ENCODE assay signal across 1 cellular context in the genomic region with DNA sequence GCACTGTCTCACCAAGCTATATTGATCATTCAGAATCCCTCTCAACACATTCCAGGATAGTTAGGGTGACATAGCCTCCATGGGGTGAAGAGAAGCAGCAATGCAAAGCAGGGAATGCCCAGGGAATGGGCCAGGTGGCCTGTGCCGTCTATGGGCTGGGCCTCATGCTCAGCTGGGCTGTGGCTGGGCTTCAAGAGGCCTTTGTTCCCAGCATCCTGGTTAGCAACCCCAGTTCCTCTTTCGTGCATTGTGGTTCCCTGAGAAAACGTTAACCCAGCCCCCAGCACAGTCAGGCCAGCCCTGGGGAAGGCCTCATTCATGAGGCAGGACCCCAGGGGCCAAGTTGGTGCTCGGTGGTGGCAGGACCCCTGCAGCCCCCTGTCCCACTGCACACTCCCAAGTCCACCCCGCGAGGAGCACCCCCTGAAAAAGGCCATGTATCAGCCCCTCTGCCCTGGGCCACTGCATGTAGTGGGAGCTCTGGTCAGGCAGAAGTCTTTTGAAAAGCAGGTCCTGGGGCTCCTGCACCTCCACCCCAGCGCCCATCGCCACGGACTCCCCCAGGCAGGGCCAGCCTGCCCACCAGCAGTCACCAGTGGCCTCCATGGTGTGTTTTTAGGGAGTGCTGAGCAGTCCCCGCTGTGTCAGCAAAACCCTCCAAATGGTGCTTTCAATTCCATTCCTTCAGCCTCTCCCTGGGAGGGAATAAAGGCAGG.
A peak's percentile ranks its signal among the peaks of the same experiment; 100 is the strongest.
TF ChIP-seq lines count a peak whose summit lies in the region.

No MANE protein-coding gene starts in this region.

TF ChIP-seq in K562, 482 proteins besides CTCF, POLR2A, EP300 and RAD21 (continued from another document and continues in another):
- TF ChIP-seq, protein P1, sequence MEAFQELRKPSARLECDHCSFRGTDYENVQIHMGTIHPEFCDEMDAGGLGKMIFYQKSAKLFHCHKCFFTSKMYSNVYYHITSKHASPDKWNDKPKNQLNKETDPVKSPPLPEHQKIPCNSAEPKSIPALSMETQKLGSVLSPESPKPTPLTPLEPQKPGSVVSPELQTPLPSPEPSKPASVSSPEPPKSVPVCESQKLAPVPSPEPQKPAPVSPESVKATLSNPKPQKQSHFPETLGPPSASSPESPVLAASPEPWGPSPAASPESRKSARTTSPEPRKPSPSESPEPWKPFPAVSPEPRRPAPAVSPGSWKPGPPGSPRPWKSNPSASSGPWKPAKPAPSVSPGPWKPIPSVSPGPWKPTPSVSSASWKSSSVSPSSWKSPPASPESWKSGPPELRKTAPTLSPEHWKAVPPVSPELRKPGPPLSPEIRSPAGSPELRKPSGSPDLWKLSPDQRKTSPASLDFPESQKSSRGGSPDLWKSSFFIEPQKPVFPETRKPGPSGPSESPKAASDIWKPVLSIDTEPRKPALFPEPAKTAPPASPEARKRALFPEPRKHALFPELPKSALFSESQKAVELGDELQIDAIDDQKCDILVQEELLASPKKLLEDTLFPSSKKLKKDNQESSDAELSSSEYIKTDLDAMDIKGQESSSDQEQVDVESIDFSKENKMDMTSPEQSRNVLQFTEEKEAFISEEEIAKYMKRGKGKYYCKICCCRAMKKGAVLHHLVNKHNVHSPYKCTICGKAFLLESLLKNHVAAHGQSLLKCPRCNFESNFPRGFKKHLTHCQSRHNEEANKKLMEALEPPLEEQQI (IDR thresholded peaks at IDR 0.05), result no peak
- TF ChIP-seq, protein P2, sequence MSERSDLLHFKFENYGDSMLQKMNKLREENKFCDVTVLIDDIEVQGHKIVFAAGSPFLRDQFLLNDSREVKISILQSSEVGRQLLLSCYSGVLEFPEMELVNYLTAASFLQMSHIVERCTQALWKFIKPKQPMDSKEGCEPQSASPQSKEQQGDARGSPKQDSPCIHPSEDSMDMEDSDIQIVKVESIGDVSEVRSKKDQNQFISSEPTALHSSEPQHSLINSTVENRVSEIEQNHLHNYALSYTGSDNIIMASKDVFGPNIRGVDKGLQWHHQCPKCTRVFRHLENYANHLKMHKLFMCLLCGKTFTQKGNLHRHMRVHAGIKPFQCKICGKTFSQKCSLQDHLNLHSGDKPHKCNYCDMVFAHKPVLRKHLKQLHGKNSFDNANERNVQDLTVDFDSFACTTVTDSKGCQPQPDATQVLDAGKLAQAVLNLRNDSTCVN (CRISPR knock-in tag; IDR thresholded peaks at IDR 0.05), result 0 out of 2 replicates have a peak, but pooled peaks have one; percentile 36
- TF ChIP-seq CXXC5 (CRISPR knock-in tag; IDR thresholded peaks at IDR 0.05) (peak; percentile 30; the same call in 1 of the 2 replicates), SMARCA4 (IDR thresholded peaks at IDR 0.05) (no peak), MCM7 (IDR thresholded peaks at IDR 0.05) (no peak), CBX1 (IDR thresholded peaks at IDR 0.05; ENCODE audit: low read depth) (no peak), YBX1 (IDR thresholded peaks at IDR 0.05) (no peak), TAF15 (IDR thresholded peaks at IDR 0.05; ENCODE audit: low read depth, low read length) (no peak), IRF2 (CRISPR knock-in tag; IDR thresholded peaks at IDR 0.05) (no peak), FOXM1 (IDR thresholded peaks at IDR 0.05; ENCODE audit: low read depth) (no peak), FOXM1 (CRISPR knock-in tag; IDR thresholded peaks at IDR 0.05; ENCODE audit: low read depth) (no peak), TFAM (CRISPR knock-in tag; conservative IDR thresholded peaks at IDR 0.05) (no peak), NR2F6 (CRISPR knock-in tag; IDR thresholded peaks at IDR 0.05) (no peak), FOS (IDR thresholded peaks at IDR 0.05; ENCODE audit: extremely low read depth, insufficient read length) (no peak), ZNF253 (CRISPR knock-in tag; conservative IDR thresholded peaks at IDR 0.05) (no peak), NR3C1 (CRISPR knock-in tag; IDR thresholded peaks at IDR 0.05) (no peak), CBX8 (IDR thresholded peaks at IDR 0.05; ENCODE audit: borderline replicate concordance, extremely low read depth, low read depth, low read length, poor library complexity, severe bottlenecking) (no peak), BRD9 (IDR thresholded peaks at IDR 0.05; ENCODE audit: low read depth, partially characterized antibody) (no peak), CBFA2T3 (IDR thresholded peaks at IDR 0.05) (no peak), ARID2 (IDR thresholded peaks at IDR 0.05) (no peak), SIN3A (IDR thresholded peaks at IDR 0.05; ENCODE audit: borderline replicate concordance in 2 of 2, control insufficient read depth in 1 of 2, low read depth in 2 of 2, low read length in 2 of 2) (no peak), HNRNPK (IDR thresholded peaks at IDR 0.05; ENCODE audit: low read depth, low read length, poor library complexity, severe bottlenecking) (no peak), RFX7 (CRISPR knock-in tag; IDR thresholded peaks at IDR 0.05) (no peak), ZNF780A (CRISPR knock-in tag; IDR thresholded peaks at IDR 0.05) (no peak), PML (IDR thresholded peaks at IDR 0.05; ENCODE audit: low read length) (no peak), ZNF584 (CRISPR knock-in tag; IDR thresholded peaks at IDR 0.05; ENCODE audit: low read depth) (no peak), ZNF444 (CRISPR knock-in tag; IDR thresholded peaks at IDR 0.05) (peak; percentile 68; the same call in 1 of the 2 replicates), SMAD4 (CRISPR knock-in tag; conservative IDR thresholded peaks at IDR 0.05) (peak; percentile 79), TARDBP (IDR thresholded peaks at IDR 0.05) (no peak), MYC (IDR thresholded peaks at IDR 0.05; ENCODE audit: low read depth, low read length) (peak; percentile 15; the same call in 1 of the 2 replicates), MYC (CRISPR knock-in tag; IDR thresholded peaks at IDR 0.05; ENCODE audit: borderline replicate concordance, low read depth) (no peak), PHF21A (IDR thresholded peaks at IDR 0.05; ENCODE audit: borderline replicate concordance, low read depth) (no peak), DPF2 (IDR thresholded peaks at IDR 0.05) (no peak), TRIM24 (IDR thresholded peaks at IDR 0.05) (no peak), BRCA1 (IDR thresholded peaks at IDR 0.05) (no peak), BRCA1 (CRISPR knock-in tag; IDR thresholded peaks at IDR 0.05) (no peak), MYBL2 (IDR thresholded peaks at IDR 0.05; ENCODE audit: low read depth) (no peak), MYBL2 (CRISPR knock-in tag; IDR thresholded peaks at IDR 0.05; ENCODE audit: borderline replicate concordance) (no peak), NBN (IDR thresholded peaks at IDR 0.05; ENCODE audit: low read depth) (no peak), U2AF2 (optimal IDR thresholded peaks at IDR 0.05; ENCODE audit: low read depth, low read length) (no peak)
- TF ChIP-seq, protein P3, sequence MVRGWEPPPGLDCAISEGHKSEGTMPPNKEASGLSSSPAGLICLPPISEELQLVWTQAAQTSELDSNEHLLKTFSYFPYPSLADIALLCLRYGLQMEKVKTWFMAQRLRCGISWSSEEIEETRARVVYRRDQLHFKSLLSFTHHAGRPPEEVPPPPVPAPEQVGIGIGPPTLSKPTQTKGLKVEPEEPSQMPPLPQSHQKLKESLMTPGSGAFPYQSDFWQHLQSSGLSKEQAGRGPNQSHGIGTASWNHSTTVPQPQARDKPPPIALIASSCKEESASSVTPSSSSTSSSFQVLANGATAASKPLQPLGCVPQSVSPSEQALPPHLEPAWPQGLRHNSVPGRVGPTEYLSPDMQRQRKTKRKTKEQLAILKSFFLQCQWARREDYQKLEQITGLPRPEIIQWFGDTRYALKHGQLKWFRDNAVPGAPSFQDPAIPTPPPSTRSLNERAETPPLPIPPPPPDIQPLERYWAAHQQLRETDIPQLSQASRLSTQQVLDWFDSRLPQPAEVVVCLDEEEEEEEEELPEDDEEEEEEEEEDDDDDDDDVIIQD (CRISPR knock-in tag; IDR thresholded peaks at IDR 0.05), result 0 out of 2 replicates have a peak, but pooled peaks have one; percentile 62
- TF ChIP-seq, protein P4, sequence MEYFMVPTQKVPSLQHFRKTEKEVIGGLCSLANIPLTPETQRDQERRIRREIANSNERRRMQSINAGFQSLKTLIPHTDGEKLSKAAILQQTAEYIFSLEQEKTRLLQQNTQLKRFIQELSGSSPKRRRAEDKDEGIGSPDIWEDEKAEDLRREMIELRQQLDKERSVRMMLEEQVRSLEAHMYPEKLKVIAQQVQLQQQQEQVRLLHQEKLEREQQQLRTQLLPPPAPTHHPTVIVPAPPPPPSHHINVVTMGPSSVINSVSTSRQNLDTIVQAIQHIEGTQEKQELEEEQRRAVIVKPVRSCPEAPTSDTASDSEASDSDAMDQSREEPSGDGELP (CRISPR knock-in tag; IDR thresholded peaks at IDR 0.05; ENCODE audit: borderline replicate concordance), result no peak; the same call in 1 of the 2 replicates
- TF ChIP-seq, protein P5, sequence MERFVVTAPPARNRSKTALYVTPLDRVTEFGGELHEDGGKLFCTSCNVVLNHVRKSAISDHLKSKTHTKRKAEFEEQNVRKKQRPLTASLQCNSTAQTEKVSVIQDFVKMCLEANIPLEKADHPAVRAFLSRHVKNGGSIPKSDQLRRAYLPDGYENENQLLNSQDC (CRISPR knock-in tag; IDR thresholded peaks at IDR 0.05), result no peak
- TF ChIP-seq, protein P6, sequence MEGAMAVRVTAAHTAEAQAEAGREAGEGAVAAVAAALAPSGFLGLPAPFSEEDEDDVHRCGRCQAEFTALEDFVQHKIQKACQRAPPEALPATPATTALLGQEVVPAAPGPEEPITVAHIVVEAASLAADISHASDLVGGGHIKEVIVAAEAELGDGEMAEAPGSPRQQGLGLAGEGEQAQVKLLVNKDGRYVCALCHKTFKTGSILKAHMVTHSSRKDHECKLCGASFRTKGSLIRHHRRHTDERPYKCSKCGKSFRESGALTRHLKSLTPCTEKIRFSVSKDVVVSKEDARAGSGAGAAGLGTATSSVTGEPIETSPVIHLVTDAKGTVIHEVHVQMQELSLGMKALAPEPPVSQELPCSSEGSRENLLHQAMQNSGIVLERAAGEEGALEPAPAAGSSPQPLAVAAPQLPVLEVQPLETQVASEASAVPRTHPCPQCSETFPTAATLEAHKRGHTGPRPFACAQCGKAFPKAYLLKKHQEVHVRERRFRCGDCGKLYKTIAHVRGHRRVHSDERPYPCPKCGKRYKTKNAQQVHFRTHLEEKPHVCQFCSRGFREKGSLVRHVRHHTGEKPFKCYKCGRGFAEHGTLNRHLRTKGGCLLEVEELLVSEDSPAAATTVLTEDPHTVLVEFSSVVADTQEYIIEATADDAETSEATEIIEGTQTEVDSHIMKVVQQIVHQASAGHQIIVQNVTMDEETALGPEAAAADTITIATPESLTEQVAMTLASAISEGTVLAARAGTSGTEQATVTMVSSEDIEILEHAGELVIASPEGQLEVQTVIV (CRISPR knock-in tag; IDR thresholded peaks at IDR 0.05; ENCODE audit: borderline replicate concordance), result 0 out of 2 replicates have a peak, but pooled peaks have one; percentile 3
- TF ChIP-seq, protein P7, sequence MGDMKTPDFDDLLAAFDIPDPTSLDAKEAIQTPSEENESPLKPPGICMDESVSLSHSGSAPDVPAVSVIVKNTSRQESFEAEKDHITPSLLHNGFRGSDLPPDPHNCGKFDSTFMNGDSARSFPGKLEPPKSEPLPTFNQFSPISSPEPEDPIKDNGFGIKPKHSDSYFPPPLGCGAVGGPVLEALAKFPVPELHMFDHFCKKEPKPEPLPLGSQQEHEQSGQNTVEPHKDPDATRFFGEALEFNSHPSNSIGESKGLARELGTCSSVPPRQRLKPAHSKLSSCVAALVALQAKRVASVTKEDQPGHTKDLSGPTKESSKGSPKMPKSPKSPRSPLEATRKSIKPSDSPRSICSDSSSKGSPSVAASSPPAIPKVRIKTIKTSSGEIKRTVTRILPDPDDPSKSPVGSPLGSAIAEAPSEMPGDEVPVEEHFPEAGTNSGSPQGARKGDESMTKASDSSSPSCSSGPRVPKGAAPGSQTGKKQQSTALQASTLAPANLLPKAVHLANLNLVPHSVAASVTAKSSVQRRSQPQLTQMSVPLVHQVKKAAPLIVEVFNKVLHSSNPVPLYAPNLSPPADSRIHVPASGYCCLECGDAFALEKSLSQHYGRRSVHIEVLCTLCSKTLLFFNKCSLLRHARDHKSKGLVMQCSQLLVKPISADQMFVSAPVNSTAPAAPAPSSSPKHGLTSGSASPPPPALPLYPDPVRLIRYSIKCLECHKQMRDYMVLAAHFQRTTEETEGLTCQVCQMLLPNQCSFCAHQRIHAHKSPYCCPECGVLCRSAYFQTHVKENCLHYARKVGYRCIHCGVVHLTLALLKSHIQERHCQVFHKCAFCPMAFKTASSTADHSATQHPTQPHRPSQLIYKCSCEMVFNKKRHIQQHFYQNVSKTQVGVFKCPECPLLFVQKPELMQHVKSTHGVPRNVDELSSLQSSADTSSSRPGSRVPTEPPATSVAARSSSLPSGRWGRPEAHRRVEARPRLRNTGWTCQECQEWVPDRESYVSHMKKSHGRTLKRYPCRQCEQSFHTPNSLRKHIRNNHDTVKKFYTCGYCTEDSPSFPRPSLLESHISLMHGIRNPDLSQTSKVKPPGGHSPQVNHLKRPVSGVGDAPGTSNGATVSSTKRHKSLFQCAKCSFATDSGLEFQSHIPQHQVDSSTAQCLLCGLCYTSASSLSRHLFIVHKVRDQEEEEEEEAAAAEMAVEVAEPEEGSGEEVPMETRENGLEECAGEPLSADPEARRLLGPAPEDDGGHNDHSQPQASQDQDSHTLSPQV (IDR thresholded peaks at IDR 0.05), result peak; percentile 63
- TF ChIP-seq, protein P8, sequence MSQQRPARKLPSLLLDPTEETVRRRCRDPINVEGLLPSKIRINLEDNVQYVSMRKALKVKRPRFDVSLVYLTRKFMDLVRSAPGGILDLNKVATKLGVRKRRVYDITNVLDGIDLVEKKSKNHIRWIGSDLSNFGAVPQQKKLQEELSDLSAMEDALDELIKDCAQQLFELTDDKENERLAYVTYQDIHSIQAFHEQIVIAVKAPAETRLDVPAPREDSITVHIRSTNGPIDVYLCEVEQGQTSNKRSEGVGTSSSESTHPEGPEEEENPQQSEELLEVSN (IDR thresholded peaks at IDR 0.05; ENCODE audit: borderline replicate concordance in 1 of 2, extremely low read depth in 1 of 2, insufficient read depth in 1 of 2, insufficient read length in 1 of 2, low read depth in 1 of 2, low read length in 1 of 2, poor library complexity in 1 of 2, severe bottlenecking in 1 of 2), result peak in 1 of 2 experiments; percentile 37
- TF ChIP-seq, protein P9, sequence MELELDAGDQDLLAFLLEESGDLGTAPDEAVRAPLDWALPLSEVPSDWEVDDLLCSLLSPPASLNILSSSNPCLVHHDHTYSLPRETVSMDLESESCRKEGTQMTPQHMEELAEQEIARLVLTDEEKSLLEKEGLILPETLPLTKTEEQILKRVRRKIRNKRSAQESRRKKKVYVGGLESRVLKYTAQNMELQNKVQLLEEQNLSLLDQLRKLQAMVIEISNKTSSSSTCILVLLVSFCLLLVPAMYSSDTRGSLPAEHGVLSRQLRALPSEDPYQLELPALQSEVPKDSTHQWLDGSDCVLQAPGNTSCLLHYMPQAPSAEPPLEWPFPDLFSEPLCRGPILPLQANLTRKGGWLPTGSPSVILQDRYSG (tag; conservative IDR thresholded peaks at IDR 0.05; ENCODE audit: low read depth), result no peak
- TF ChIP-seq, protein P10, sequence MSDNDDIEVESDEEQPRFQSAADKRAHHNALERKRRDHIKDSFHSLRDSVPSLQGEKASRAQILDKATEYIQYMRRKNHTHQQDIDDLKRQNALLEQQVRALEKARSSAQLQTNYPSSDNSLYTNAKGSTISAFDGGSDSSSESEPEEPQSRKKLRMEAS (CRISPR knock-in tag; IDR thresholded peaks at IDR 0.05), result peak; percentile 54; the same call in 1 of the 2 replicates
